8 cellular contexts compared by ENCODE assay signal in genomic region chr4:49512658-49513545, GRCh38.
DNase-seq lines count a peak whose midpoint lies in the region; ATAC-seq, FAIRE-seq and TF ChIP-seq lines count a peak whose summit lies in the region.
"Not testable (repeated sequence)": the region's sequence is repeated elsewhere in the genome, so short reads cannot be mapped to it uniquely, and the experiment has no call there.

No MANE protein-coding gene starts in this region.

- DNase-seq in DND-41 = peak; percentile 10
- peak; percentile 2 for DNase-seq in NAMALWA (ENCODE audit: low spot score)
- DNase-seq in activated CD8-positive, alpha-beta memory T cell treated with anti-CD3 and anti-CD28 coated beads for 24 hours = peak; percentile 73
- peak; percentile 100 for DNase-seq in chondrocyte (ENCODE audit: low spot score)
- peak; percentile 86 for DNase-seq in cardiac septum (ENCODE audit: low spot score)
- not testable (repeated sequence) for DNase-seq in HepG2 (ENCODE audit: low spot score)
- peak in 6 of 10 donors; percentile 15 to 97 (median 76) for DNase-seq in posterior cingulate gyrus
- peak; percentile 57 for DNase-seq in ureter (ENCODE audit: low spot score)

- TF ChIP-seq POLR2A in HepG2 (IDR thresholded peaks at IDR 0.05; ENCODE audit: insufficient read depth in 1 of 2, low read depth in 2 of 2, low read length in 2 of 2) = not testable (repeated sequence)

- H3K27ac ChIP-seq in DND-41 (ENCODE audit: low read length); HepG2 (ENCODE audit: extremely low read length, insufficient read depth, low read length): not testable (repeated sequence)

- H3K9ac ChIP-seq in DND-41 (ENCODE audit: low read depth, low read length); HepG2 (ENCODE audit: insufficient read depth, low read depth, low read length): not testable (repeated sequence)

- not testable (repeated sequence) for TF ChIP-seq CTCF in DND-41 (IDR thresholded peaks at IDR 0.05; ENCODE audit: borderline replicate concordance, extremely low read depth, low read length, poor library complexity, severe bottlenecking); HepG2 (CRISPR knock-in tag; IDR thresholded peaks at IDR 0.05)
- TF ChIP-seq CTCF in chondrocyte (IDR thresholded peaks at IDR 0.05) = peak; percentile 16

- in situ Hi-C loops in HepG2 (cut with HindIII; ENCODE audit: extremely low pct_ligation_motif_present, low pct_unique_long_range_greater_than_20kb) = not testable (repeated sequence)

- not testable (repeated sequence) for H3K4me2 ChIP-seq in DND-41 (ENCODE audit: insufficient read depth, low read length); HepG2 (ENCODE audit: low read depth, low read length)

- not testable (repeated sequence) for H3K27me3 Mint-ChIP-seq in chondrocyte (ENCODE audit: low read depth)

- H4K20me1 ChIP-seq in DND-41 (ENCODE audit: insufficient read depth, low read length); HepG2 (ENCODE audit: insufficient read depth, low read length): not testable (repeated sequence)

- peaks cover 59% of the 10 kb centered on the region for H3K9me3 Mint-ChIP-seq in chondrocyte (ENCODE audit: low read depth)

- not testable (repeated sequence) for H3K27me3 ChIP-seq in DND-41 (ENCODE audit: insufficient read depth, low read length, poor library complexity); HepG2 (ENCODE audit: control insufficient read depth in 1 of 2, insufficient read depth in 2 of 2, low read length in 2 of 2)

- H3K36me3 Mint-ChIP-seq in chondrocyte (ENCODE audit: low read depth) = not testable (repeated sequence)

- CTCF ChIA-PET in HepG2 (lab: Yijun Ruan, JAX; ENCODE audit: low intra/inter-chr PET ratio, low total read pairs) = not testable (repeated sequence)

- not testable (repeated sequence) for H2AFZ ChIP-seq in DND-41 (ENCODE audit: low read depth, low read length); HepG2 (ENCODE audit: low read length)

- TF ChIP-seq EP300 in HepG2 (IDR thresholded peaks at IDR 0.05; ENCODE audit: low read depth in 2 of 2, low read length in 2 of 2); HepG2 (CRISPR knock-in tag; IDR thresholded peaks at IDR 0.05; ENCODE audit: borderline replicate concordance): not testable (repeated sequence)

- intact Hi-C loops in cardiac septum (cut with DNase I); HepG2 (cut with micrococcal nuclease; ENCODE audit: unreplicated experiment); posterior cingulate gyrus (cut with DNase I): not testable (repeated sequence)

- not testable (repeated sequence) for ATAC-seq in DND-41 (ENCODE audit: insufficient read depth, low read depth); HepG2

- not testable (repeated sequence) for H3K36me3 ChIP-seq in DND-41 (ENCODE audit: insufficient read depth, low read length); HepG2 (replicated peaks in 1 of 2; ENCODE audit: control insufficient read depth in 1 of 2, insufficient read depth in 2 of 2, low read length in 2 of 2)

- 65% methylated on average over 33 of the region's 33 CpGs for WGBS in HepG2 (ENCODE audit: low lambda C conversion rate)

- FAIRE-seq in HepG2 (lab: Jason Lieb, UNC) = not testable (repeated sequence)

- not testable (repeated sequence) for H3K79me2 ChIP-seq in DND-41 (ENCODE audit: insufficient read depth, low read length); HepG2 (ENCODE audit: insufficient read depth, low read length)

- H3K4me1 ChIP-seq in DND-41 (ENCODE audit: insufficient read depth, low read length); HepG2 (ENCODE audit: insufficient read depth, low read length): not testable (repeated sequence)

- POLR2A ChIA-PET in HepG2 (lab: Yijun Ruan, JAX) = not testable (repeated sequence)

- BruUV-seq in HepG2 (replicated peaks; lab: Mats Ljungman, UMichigan) = not testable (repeated sequence)

- not testable (repeated sequence) for H3K27ac Mint-ChIP-seq in chondrocyte (ENCODE audit: unreplicated experiment)

- peaks cover 35% of the 10 kb centered on the region for H3K9me3 ChIP-seq in DND-41 (ENCODE audit: insufficient read depth, low read length, severe bottlenecking)
- not testable (repeated sequence) for H3K9me3 ChIP-seq in HepG2 (ENCODE audit: low read length)

- not testable (repeated sequence) for H3K4me1 Mint-ChIP-seq in chondrocyte (ENCODE audit: low read depth)

- not testable (repeated sequence) for H3K4me3 ChIP-seq in DND-41 (ENCODE audit: low read depth in 1 of 2, low read length in 2 of 2); HepG2 (replicated peaks in 1 of 3; ENCODE audit: insufficient read depth in 1 of 3, low read depth in 2 of 3, low read length in 3 of 3)

- H3K4me3 Mint-ChIP-seq in chondrocyte (ENCODE audit: unreplicated experiment) = not testable (repeated sequence)

- TF ChIP-seq RAD21 in HepG2 (CRISPR knock-in tag; IDR thresholded peaks at IDR 0.05) = not testable (repeated sequence)

TF ChIP-seq in HepG2, 621 proteins besides CTCF, POLR2A, EP300 and RAD21:
- TF ChIP-seq ZNF7 (CRISPR knock-in tag; IDR thresholded peaks at IDR 0.05) = 0 out of 2 replicates have a peak, but pooled peaks have one; percentile 24
